In genomic region chr15:41487802-41488201, GRCh38 we compare ENCODE assay signal across 1 cellular context.
TF ChIP-seq lines count a peak whose summit lies in the region.

No MANE protein-coding gene starts in this region.

TF ChIP-seq in K562, 482 proteins besides CTCF, POLR2A, EP300 and RAD21 (continued from another document):
- TF ChIP-seq PRDM10 (IDR thresholded peaks at IDR 0.05; ENCODE audit: partially characterized antibody) = no peak
- no peak for TF ChIP-seq ZNF12 (CRISPR knock-in tag; IDR thresholded peaks at IDR 0.05)
- TF ChIP-seq TEAD1 (CRISPR knock-in tag; IDR thresholded peaks at IDR 0.05) = no peak
- peak; percentile 28 for TF ChIP-seq PHF20 (IDR thresholded peaks at IDR 0.05; ENCODE audit: partially characterized antibody)
- no peak for TF ChIP-seq E2F1 (CRISPR knock-in tag; IDR thresholded peaks at IDR 0.05)
- no peak for TF ChIP-seq TOE1 (IDR thresholded peaks at IDR 0.05; ENCODE audit: borderline replicate concordance)
- TF ChIP-seq TOE1 (CRISPR knock-in tag; IDR thresholded peaks at IDR 0.05; ENCODE audit: borderline replicate concordance, low read depth) = no peak
- TF ChIP-seq POLR2G (IDR thresholded peaks at IDR 0.05; ENCODE audit: low read depth, low read length) = no peak
- TF ChIP-seq ETV5 (CRISPR knock-in tag; IDR thresholded peaks at IDR 0.05; ENCODE audit: low read depth) = no peak
- TF ChIP-seq RFX1 (IDR thresholded peaks at IDR 0.05) = no peak
- TF ChIP-seq TCF7L2 (IDR thresholded peaks at IDR 0.05; ENCODE audit: low read depth, low read length) = no peak
- no peak for TF ChIP-seq ZFP91 (CRISPR knock-in tag; IDR thresholded peaks at IDR 0.05)
- TF ChIP-seq ZSCAN32 (CRISPR knock-in tag; IDR thresholded peaks at IDR 0.05) = no peak
- no peak for TF ChIP-seq RBFOX2 (IDR thresholded peaks at IDR 0.05; ENCODE audit: low read depth, low read length)
- no peak for TF ChIP-seq RB1 (IDR thresholded peaks at IDR 0.05; ENCODE audit: low read depth)
- no peak for TF ChIP-seq SMARCE1 (IDR thresholded peaks at IDR 0.05)
- peak; percentile 88; the same call in 1 of the 2 replicates for TF ChIP-seq THRB (CRISPR knock-in tag; conservative IDR thresholded peaks at IDR 0.05)
- no peak for TF ChIP-seq BHLHE40 (IDR thresholded peaks at IDR 0.05; ENCODE audit: low read length)
- TF ChIP-seq, protein P1, sequence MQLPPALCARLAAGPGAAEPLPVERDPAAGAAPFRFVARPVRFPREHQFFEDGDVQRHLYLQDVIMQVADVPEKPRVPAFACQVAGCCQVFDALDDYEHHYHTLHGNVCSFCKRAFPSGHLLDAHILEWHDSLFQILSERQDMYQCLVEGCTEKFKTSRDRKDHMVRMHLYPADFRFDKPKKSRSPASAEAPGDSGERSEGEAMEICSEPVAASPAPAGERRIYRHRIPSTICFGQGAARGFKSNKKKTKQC (CRISPR knock-in tag; IDR thresholded peaks at IDR 0.05) = no peak
- TF ChIP-seq MCM3 (IDR thresholded peaks at IDR 0.05) = no peak
- TF ChIP-seq MIER1 (IDR thresholded peaks at IDR 0.05; ENCODE audit: low read depth) = no peak
- no peak for TF ChIP-seq NRF1 (conservative IDR thresholded peaks at IDR 0.05 in 1 of 2, IDR thresholded peaks at IDR 0.05 in 1 of 2)
- peak; percentile 35; the same call in 1 of the 2 replicates for TF ChIP-seq SUPT5H (IDR thresholded peaks at IDR 0.05)
- no peak for TF ChIP-seq SP1 (CRISPR knock-in tag; IDR thresholded peaks at IDR 0.05)
- TF ChIP-seq, protein P2, sequence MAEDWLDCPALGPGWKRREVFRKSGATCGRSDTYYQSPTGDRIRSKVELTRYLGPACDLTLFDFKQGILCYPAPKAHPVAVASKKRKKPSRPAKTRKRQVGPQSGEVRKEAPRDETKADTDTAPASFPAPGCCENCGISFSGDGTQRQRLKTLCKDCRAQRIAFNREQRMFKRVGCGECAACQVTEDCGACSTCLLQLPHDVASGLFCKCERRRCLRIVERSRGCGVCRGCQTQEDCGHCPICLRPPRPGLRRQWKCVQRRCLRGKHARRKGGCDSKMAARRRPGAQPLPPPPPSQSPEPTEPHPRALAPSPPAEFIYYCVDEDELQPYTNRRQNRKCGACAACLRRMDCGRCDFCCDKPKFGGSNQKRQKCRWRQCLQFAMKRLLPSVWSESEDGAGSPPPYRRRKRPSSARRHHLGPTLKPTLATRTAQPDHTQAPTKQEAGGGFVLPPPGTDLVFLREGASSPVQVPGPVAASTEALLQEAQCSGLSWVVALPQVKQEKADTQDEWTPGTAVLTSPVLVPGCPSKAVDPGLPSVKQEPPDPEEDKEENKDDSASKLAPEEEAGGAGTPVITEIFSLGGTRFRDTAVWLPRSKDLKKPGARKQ (CRISPR knock-in tag; IDR thresholded peaks at IDR 0.05) = no peak
- TF ChIP-seq SIN3A (IDR thresholded peaks at IDR 0.05; ENCODE audit: borderline replicate concordance in 2 of 2, control insufficient read depth in 1 of 2, low read depth in 2 of 2, low read length in 2 of 2) = no peak
- no peak for TF ChIP-seq ZNF512 (tag; IDR thresholded peaks at IDR 0.05)
- no peak for TF ChIP-seq RBM39 (optimal IDR thresholded peaks at IDR 0.05; ENCODE audit: low read depth, low read length)
- TF ChIP-seq ETV6 (IDR thresholded peaks at IDR 0.05; ENCODE audit: borderline replicate concordance in 1 of 2, low read depth in 2 of 2, low read length in 1 of 2) = no peak
- TF ChIP-seq ETV6 (CRISPR knock-in tag; IDR thresholded peaks at IDR 0.05; ENCODE audit: borderline replicate concordance) = no peak
- TF ChIP-seq DPF2 (IDR thresholded peaks at IDR 0.05) = no peak
- TF ChIP-seq ZNF274 (IDR thresholded peaks at IDR 0.05; ENCODE audit: borderline replicate concordance, low read depth, low read length) = no peak
- TF ChIP-seq IFI16 (CRISPR knock-in tag; IDR thresholded peaks at IDR 0.05) = no peak
- no peak for TF ChIP-seq HNRNPH1 (optimal IDR thresholded peaks at IDR 0.05; ENCODE audit: low read depth, low read length)
- TF ChIP-seq ZC3H4 (CRISPR knock-in tag; IDR thresholded peaks at IDR 0.05; ENCODE audit: borderline replicate concordance) = 0 out of 2 replicates have a peak, but pooled peaks have one; percentile 38
- no peak for TF ChIP-seq ZBTB33 (CRISPR knock-in tag; IDR thresholded peaks at IDR 0.05)
- no peak for TF ChIP-seq ZMIZ1 (IDR thresholded peaks at IDR 0.05; ENCODE audit: low read depth in 2 of 2, low read length in 2 of 2)
- no peak for TF ChIP-seq SMC3 (conservative IDR thresholded peaks at IDR 0.05; ENCODE audit: insufficient read depth, low read depth, low read length)
- peak; percentile 71; the same call in 1 of the 2 replicates for TF ChIP-seq OTX1 (CRISPR knock-in tag; IDR thresholded peaks at IDR 0.05)
- TF ChIP-seq PPARD (CRISPR knock-in tag; IDR thresholded peaks at IDR 0.05) = no peak
- TF ChIP-seq NFATC3 (IDR thresholded peaks at IDR 0.05) = no peak
- TF ChIP-seq HMG20B (CRISPR knock-in tag; IDR thresholded peaks at IDR 0.05) = no peak
- peak; percentile 40; the same call in 1 of the 2 replicates for TF ChIP-seq IRF2 (CRISPR knock-in tag; IDR thresholded peaks at IDR 0.05)
- TF ChIP-seq, protein P3, sequence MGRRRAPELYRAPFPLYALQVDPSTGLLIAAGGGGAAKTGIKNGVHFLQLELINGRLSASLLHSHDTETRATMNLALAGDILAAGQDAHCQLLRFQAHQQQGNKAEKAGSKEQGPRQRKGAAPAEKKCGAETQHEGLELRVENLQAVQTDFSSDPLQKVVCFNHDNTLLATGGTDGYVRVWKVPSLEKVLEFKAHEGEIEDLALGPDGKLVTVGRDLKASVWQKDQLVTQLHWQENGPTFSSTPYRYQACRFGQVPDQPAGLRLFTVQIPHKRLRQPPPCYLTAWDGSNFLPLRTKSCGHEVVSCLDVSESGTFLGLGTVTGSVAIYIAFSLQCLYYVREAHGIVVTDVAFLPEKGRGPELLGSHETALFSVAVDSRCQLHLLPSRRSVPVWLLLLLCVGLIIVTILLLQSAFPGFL (CRISPR knock-in tag; IDR thresholded peaks at IDR 0.05) = no peak
